In the genomic region with DNA sequence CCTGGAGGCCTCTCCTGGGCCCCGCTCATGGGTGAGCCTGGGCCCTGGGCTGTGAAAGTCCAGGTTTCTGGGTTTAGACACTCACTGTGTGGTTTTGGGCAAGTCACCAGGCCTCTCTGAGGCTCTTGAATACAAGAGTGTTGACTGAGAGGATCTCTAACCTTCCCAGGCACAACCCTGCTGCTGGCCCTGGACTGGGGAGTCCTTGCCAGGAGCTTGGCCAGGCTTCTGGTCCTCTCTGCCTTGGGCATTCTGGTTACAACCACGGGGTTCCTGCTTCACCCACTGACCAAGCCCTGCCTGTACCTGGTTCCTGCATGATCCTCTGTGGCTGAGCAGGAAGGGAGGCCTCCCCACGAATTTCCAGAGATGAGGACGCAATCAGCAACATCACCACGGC, we compare ENCODE assay signal across 19 cellular contexts.
DNase-seq lines count a peak whose midpoint lies in the region; ATAC-seq and TF ChIP-seq lines count a peak whose summit lies in the region.
"Had no signal": no experiment of that assay in that cellular context is flagged by ENCODE, and none has a peak within 500 bp of the region (broad histone marks: within the 10 kb centered on the region; RNA-seq: fewer than 3 reads in every experiment).

No MANE protein-coding gene starts in this region.

- H2BK12ac ChIP-seq in mesenchymal stem cell (ENCODE audit: low read length in 2 of 2) = peak overlapping the region in 1 of 2 experiments; percentile 57

- in situ Hi-C loops in transverse colon (cut with MboI; ENCODE audit: low pct_ligation_motif_present in 1 of 4, low pct_unique_long_range_greater_than_20kb in 1 of 4, low sequenced_read_pairs in 3 of 4) = no loop called here

- ATAC-seq in Right ventricle myocardium superior (ENCODE audit: poor library complexity) (peak; percentile 83), GM18873 (IDR thresholded peaks at IDR 0.05; ENCODE audit: low FRiP score, unreplicated experiment) (no peak)

- H2BK15ac ChIP-seq in mesenchymal stem cell (ENCODE audit: low read depth, poor library complexity, severe bottlenecking) = no peak overlapping the region

- WGBS in mesenchymal stem cell = 79% methylated on average over 5 of the region's 5 CpGs
- WGBS in transverse colon (ENCODE audit: low coverage in 1 of 2), 2 donors = 73% methylated on average over 5 of the region's 5 CpGs; no CpG with 5 or more reads in 1 of the 2 donors

- no peak overlapping the region for H2AFZ ChIP-seq in mesenchymal stem cell (ENCODE audit: low read depth, low read length)
- H2AFZ ChIP-seq in PC-9 = no peak overlapping the region

- no peaks in the 10 kb centered on the region for H3F3A ChIP-seq in PC-9 (ENCODE audit: insufficient read depth, low read depth)

- no peaks in the 10 kb centered on the region for H4K20me1 ChIP-seq in PC-9 (ENCODE audit: insufficient read depth)

- H3K4me2 ChIP-seq in mesenchymal stem cell (ENCODE audit: low read length, poor library complexity, severe bottlenecking) = no peak overlapping the region
- no peak overlapping the region for H3K4me2 ChIP-seq in PC-9

- H3K9me2 ChIP-seq in PC-9 (ENCODE audit: insufficient read depth) = no peaks in the 10 kb centered on the region

- no peak overlapping the region for H3K4ac ChIP-seq in mesenchymal stem cell (ENCODE audit: low read depth in 1 of 2, low read length in 2 of 2)

- H3K9ac ChIP-seq in mesenchymal stem cell (ENCODE audit: low read length) = no peak overlapping the region

- H2AK5ac ChIP-seq in mesenchymal stem cell (ENCODE audit: low read length, severe bottlenecking) = no peak overlapping the region

- BruUV-seq in PC-9 (replicated peaks; lab: Mats Ljungman, UMichigan) = no TSS peak

- H3K23ac ChIP-seq in mesenchymal stem cell (ENCODE audit: low read length in 2 of 2) = no peak overlapping the region

- TF ChIP-seq EP300 in transverse colon (IDR thresholded peaks at IDR 0.05; ENCODE audit: low read depth) = no peak

- H3K18ac ChIP-seq in mesenchymal stem cell (ENCODE audit: low read depth in 1 of 2, low read length in 2 of 2) = no peak overlapping the region

- no peak overlapping the region for H3K14ac ChIP-seq in mesenchymal stem cell (ENCODE audit: low read length in 2 of 2)

- TF ChIP-seq CTCF in right atrium auricular region (IDR thresholded peaks at IDR 0.05) (no peak), PC-9 (conservative IDR thresholded peaks at IDR 0.05) (no peak), transverse colon (IDR thresholded peaks at IDR 0.05) (no peak)

- H3K27me3 ChIP-seq in right atrium auricular region (no peaks in the 10 kb centered on the region), mesenchymal stem cell (ENCODE audit: control insufficient read depth in 1 of 2, insufficient read depth in 1 of 2, low read length in 2 of 2) (peaks cover 0 to 54% of the 10 kb centered on the region in 2 experiments), PC-9 (ENCODE audit: insufficient read depth, low read depth) (peaks cover 15% of the 10 kb centered on the region; the same call in 1 of the 2 replicates), transverse colon (no peaks in the 10 kb centered on the region)

- no peaks in the 10 kb centered on the region for H3K79me2 ChIP-seq in PC-9 (ENCODE audit: low read depth)

- H3K36me3 ChIP-seq in right atrium auricular region (no peaks in the 10 kb centered on the region), mesenchymal stem cell (ENCODE audit: control insufficient read depth in 1 of 2, insufficient read depth in 2 of 2, low read depth in 1 of 2, low read length in 2 of 2) (no peaks in the 10 kb centered on the region), PC-9 (ENCODE audit: low read depth) (no peaks in the 10 kb centered on the region), transverse colon (no peaks in the 10 kb centered on the region)

- no peaks in the 10 kb centered on the region for H3K79me1 ChIP-seq in mesenchymal stem cell (replicated peaks; ENCODE audit: low read length, poor library complexity, severe bottlenecking)

- DNase-seq in Right ventricle myocardium superior (peak; percentile 55), right atrium auricular region (ENCODE audit: low spot score) (no peak), cardiac septum (ENCODE audit: low spot score) (peak; percentile 71), mesenchymal stem cell (no peak), PC-9 (no peak), SKM-1 treated with dmso at 0.1 percent for 144 hours (lab: John Stamatoyannopoulos, UW; ENCODE audit: unreplicated experiment) (no peak), transverse colon (no peak)
- DNase-seq: AML-193, Calu3, DMS153, GOT3, HCEC 1CT, Karpas-422, NCI-H1694, NCI-H446, NCI-H526, SHP77 treated with DMSO at 0.1 percent for 48 hours had no signal

- no peak overlapping the region for H4K8ac ChIP-seq in mesenchymal stem cell (ENCODE audit: low read length)

- CTCF ChIA-PET in PC-9 (lab: Charles Lee) = interaction anchor here (0.6 kb wide), 1 partner anchor 289 kb away, joined by 3 read pairs; no protein-coding TSS in a partner anchor

- POLR2A ChIA-PET in PC-9 (lab: Charles Lee; ENCODE audit: unreplicated experiment) = no interaction called here

- H3K9me3 ChIP-seq in right atrium auricular region = no peaks in the 10 kb centered on the region
- no peaks in the 10 kb centered on the region for H3K9me3 ChIP-seq in mesenchymal stem cell (ENCODE audit: control insufficient read depth, low read length)
- no peaks in the 10 kb centered on the region for H3K9me3 ChIP-seq in PC-9 (ENCODE audit: insufficient read depth, low read depth)
- H3K9me3 ChIP-seq in transverse colon = no peaks in the 10 kb centered on the region

- peak overlapping the region; percentile 2 for H4K91ac ChIP-seq in mesenchymal stem cell (ENCODE audit: low read length)

- no peak overlapping the region for H2BK120ac ChIP-seq in mesenchymal stem cell (ENCODE audit: low read depth, low read length)

- H3K27ac ChIP-seq in right atrium auricular region (peak overlapping the region in 1 of 2 donors; percentile 6), mesenchymal stem cell (ENCODE audit: low read length, poor library complexity, severe bottlenecking) (no peak overlapping the region), PC-9 (no peak overlapping the region), transverse colon (no peak overlapping the region)
- H3K27ac ChIP-seq: C4-2B had no signal

- TF ChIP-seq POLR2A in transverse colon (IDR thresholded peaks at IDR 0.05) = no peak

- intact Hi-C loops in Right ventricle myocardium superior (cut with DNase I) = no loop called here
- intact Hi-C loops in cardiac septum (cut with DNase I) = no loop called here
- intact Hi-C loops in PC-9 (cut with micrococcal nuclease; ENCODE audit: unreplicated experiment) = no loop called here
- intact Hi-C loops in transverse colon (cut with DNase I; ENCODE audit: low total_unique reads) = no loop called here

- H3K4me3 ChIP-seq in right atrium auricular region (no peak overlapping the region), mesenchymal stem cell (ENCODE audit: insufficient read depth in 1 of 2, low read depth in 1 of 2, low read length in 2 of 2) (no peak overlapping the region), PC-9 (no peak overlapping the region), transverse colon (no peak overlapping the region)

- H3K4me1 ChIP-seq in right atrium auricular region (peaks cover 0 to 43% of the 10 kb centered on the region in 2 donors), mesenchymal stem cell (ENCODE audit: control insufficient read depth, insufficient read depth, low read depth, low read length) (peaks cover 24% of the 10 kb centered on the region), PC-9 (replicated peaks; ENCODE audit: insufficient read depth) (no peaks in the 10 kb centered on the region), transverse colon (peaks cover 0 to 5% (median 0%) of the 10 kb centered on the region in 4 donors)

- H2BK5ac ChIP-seq in mesenchymal stem cell (ENCODE audit: low read depth, low read length, poor library complexity, severe bottlenecking) = no peak overlapping the region

Comparison
In these comparisons a context has a peak if more than half of its experiments do, and no peak if none do; other contexts are left out.
1. DNase-seq: peak in Right ventricle myocardium superior (single experiment) and cardiac septum (single experiment); none in right atrium auricular region (single experiment), mesenchymal stem cell (single experiment), PC-9 (0 of 2), SKM-1 treated with dmso at 0.1 percent for 144 hours (single experiment) and transverse colon (single experiment).